ENCODE assay signal across 31 cellular contexts in genomic region chr6:169777896-169778295, GRCh38.
"Had no signal": no experiment of that assay in that cellular context is flagged by ENCODE, and none has a peak within 500 bp of the region (broad histone marks: within the 10 kb centered on the region; RNA-seq: fewer than 3 reads in every experiment).

No MANE protein-coding gene starts in this region.

- H3K27ac ChIP-seq: brain microvascular endothelial cell, cardiac muscle cell, Peyer's patch had no signal

- H3K36me3 ChIP-seq: brain microvascular endothelial cell had no signal

- H3K9me3 ChIP-seq: Peyer's patch had no signal

- H3K4me1 Mint-ChIP-seq: activated CD4-positive, alpha-beta T cell treated with anti-CD3 and anti-CD28 coated beads, Interleukin-2, amount 10 ng/mL, durations not matched to agents 24 days and 14 days; activated naive CD4-positive, alpha-beta T cell treated with anti-CD3 and anti-CD28 coated beads, Interleukin-2, amount 10 ng/mL, durations not matched to agents 7 days and 5 days; activated naive CD8-positive, alpha-beta T cell treated with anti-CD3 and anti-CD28 coated beads, Interleukin-2, amount 50 U/mL, for 24 hours; IgD-negative memory B cell had no signal

- H3K4me3 ChIP-seq: cardiac muscle cell, Peyer's patch had no signal

- H3K27ac Mint-ChIP-seq: activated CD4-positive, alpha-beta T cell treated with anti-CD3 and anti-CD28 coated beads, Interleukin-2, amount 10 ng/mL, durations not matched to agents 24 days and 14 days; activated CD8-positive, alpha-beta memory T cell treated with anti-CD3 and anti-CD28 coated beads, Interleukin-2, amount 10 ng/mL, durations not matched to agents 7 days and 5 days; activated naive CD4-positive, alpha-beta T cell treated with anti-CD3 and anti-CD28 coated beads, Interleukin-2, amount 10 ng/mL, durations not matched to agents 7 days and 5 days; activated naive CD8-positive, alpha-beta T cell; activated naive CD8-positive, alpha-beta T cell treated with anti-CD3 and anti-CD28 coated beads, Interleukin-2, amount 50 U/mL, for 24 hours; IgD-negative memory B cell had no signal

- FAIRE-seq: TTC549 had no signal

- H3K4me3 Mint-ChIP-seq: activated CD4-positive, alpha-beta T cell treated with anti-CD3 and anti-CD28 coated beads, Interleukin-2, amount 10 ng/mL, durations not matched to agents 24 days and 14 days; activated CD8-positive, alpha-beta memory T cell treated with anti-CD3 and anti-CD28 coated beads, Interleukin-2, amount 10 ng/mL, durations not matched to agents 7 days and 5 days; activated naive CD4-positive, alpha-beta T cell treated with anti-CD3 and anti-CD28 coated beads, Interleukin-2, amount 10 ng/mL, durations not matched to agents 7 days and 5 days; activated naive CD8-positive, alpha-beta T cell; activated naive CD8-positive, alpha-beta T cell treated with anti-CD3 and anti-CD28 coated beads, Interleukin-2, amount 50 U/mL, for 24 hours; IgD-negative memory B cell had no signal

- DNase-seq: activated CD4-positive, alpha-beta T cell treated with anti-CD3 and anti-CD28 coated beads, Interleukin-2, amount 10 ng/mL, durations not matched to agents 24 days and 14 days; activated CD4-positive, alpha-beta T cell treated with anti-CD3 and anti-CD28 coated beads, Interleukin-2, amount 50 U/mL, for 4 hours; activated CD8-positive, alpha-beta memory T cell treated with anti-CD3 and anti-CD28 coated beads for 24 hours; activated CD8-positive, alpha-beta memory T cell treated with anti-CD3 and anti-CD28 coated beads, Interleukin-2, amount 10 ng/mL, durations not matched to agents 7 days and 5 days; activated CD8-positive, alpha-beta memory T cell treated with anti-CD3 and anti-CD28 coated beads, Interleukin-2, amount 50 U/mL, for 48 hours; activated effector memory CD4-positive, alpha-beta T cell treated with Interleukin-2 at 50 U/mL for 16 hours; activated naive CD4-positive, alpha-beta T cell treated with anti-CD3 and anti-CD28 coated beads, Interleukin-2, amount 10 ng/mL, durations not matched to agents 7 days and 5 days; activated naive CD8-positive, alpha-beta T cell treated with anti-CD3 and anti-CD28 coated beads, Interleukin-2, amount 50 U/mL, for 24 hours; activated T-cell treated with anti-CD3 and anti-CD28 coated beads, Interleukin-2, amount 50 U/mL, for 48 hours; aorta; brain microvascular endothelial cell; Karpas-422; KBM-7; NCI-H1105 treated with DMSO at 0.1 percent for 48 hours; NCI-H1436; NCI-H1694; NCI-H1930; NCI-H2081 treated with DMSO at 0.1 percent for 48 hours; NCI-H345; NCI-H524 treated with DMSO at 0.1 percent for 48 hours; PC-3; Peyer's patch; RPMI8226; SIG-M5; SW 1271; T-helper 1 cell; T-helper 2 cell had no signal

- H3K4me1 ChIP-seq: Peyer's patch had no signal

- H3K9me3 Mint-ChIP-seq: activated CD4-positive, alpha-beta T cell treated with anti-CD3 and anti-CD28 coated beads, Interleukin-2, amount 10 ng/mL, durations not matched to agents 24 days and 14 days; activated naive CD4-positive, alpha-beta T cell treated with anti-CD3 and anti-CD28 coated beads, Interleukin-2, amount 10 ng/mL, durations not matched to agents 7 days and 5 days; activated naive CD8-positive, alpha-beta T cell treated with anti-CD3 and anti-CD28 coated beads, Interleukin-2, amount 50 U/mL, for 24 hours; IgD-negative memory B cell had no signal

- H3K27me3 ChIP-seq: brain microvascular endothelial cell, cardiac muscle cell, Peyer's patch had no signal

- H3K27me3 Mint-ChIP-seq: activated CD4-positive, alpha-beta T cell treated with anti-CD3 and anti-CD28 coated beads, Interleukin-2, amount 10 ng/mL, durations not matched to agents 24 days and 14 days; activated CD8-positive, alpha-beta memory T cell treated with anti-CD3 and anti-CD28 coated beads, Interleukin-2, amount 10 ng/mL, durations not matched to agents 7 days and 5 days; activated naive CD4-positive, alpha-beta T cell treated with anti-CD3 and anti-CD28 coated beads, Interleukin-2, amount 10 ng/mL, durations not matched to agents 7 days and 5 days; activated naive CD8-positive, alpha-beta T cell; activated naive CD8-positive, alpha-beta T cell treated with anti-CD3 and anti-CD28 coated beads, Interleukin-2, amount 50 U/mL, for 24 hours; IgD-negative memory B cell had no signal
